Comparison of ENCODE assay signal across 10 cellular contexts in genomic region chr7:100613447-100614185, GRCh38. TPM values are rescaled to one million over a fixed set of nuclear protein-coding genes. Genes with fewer than 3 reads are reported as not detected.
DNase-seq lines count a peak whose midpoint lies in the region; ATAC-seq and TF ChIP-seq lines count a peak whose summit lies in the region.
"Had no signal": no experiment of that assay in that cellular context is flagged by ENCODE, and none has a peak within 500 bp of the region (broad histone marks: within the 10 kb centered on the region; RNA-seq: fewer than 3 reads in every experiment).

No MANE protein-coding gene starts in this region.

- DNase-seq in left ventricle myocardium inferior (no peak), right cardiac atrium (no peak), NCI-H446 (lab: John Stamatoyannopoulos, UW) (no peak), DMS153 treated with DMSO at 0.1 percent for 48 hours (lab: John Stamatoyannopoulos, UW; ENCODE audit: unreplicated experiment) (no peak), mesenteric fat pad (ENCODE audit: low spot score) (no peak), C1 segment of cervical spinal cord (lab: John Stamatoyannopoulos, UW) (no peak)
- DNase-seq in activated T-helper 2 cell treated with anti-CD3 and anti-CD28 coated beads, Interferon-gamma antibody, Interleukin-2, Interleukin-4, amounts not matched to agents 10 μg/mL and 5 μg/mL and 100 μg/mL, durations not matched to agents 14 hours and 24 hours and 36 hours (ENCODE audit: low spot score): no peak

- no peaks in the 10 kb centered on the region for H3K9me3 Mint-ChIP-seq in activated T-helper 2 cell treated with anti-CD3 and anti-CD28 coated beads, Interferon-gamma antibody, Interleukin-2, Interleukin-4, amounts not matched to agents 10 μg/mL and 5 μg/mL and 100 μg/mL, durations not matched to agents 14 hours and 24 hours and 36 hours

- no peaks in the 10 kb centered on the region for H3K27me3 Mint-ChIP-seq in activated T-helper 2 cell treated with anti-CD3 and anti-CD28 coated beads, Interferon-gamma antibody, Interleukin-2, Interleukin-4, amounts not matched to agents 10 μg/mL and 5 μg/mL and 100 μg/mL, durations not matched to agents 14 hours and 24 hours and 36 hours (ENCODE audit: low read depth)

- H3K4me1 Mint-ChIP-seq in activated T-helper 2 cell treated with anti-CD3 and anti-CD28 coated beads, Interferon-gamma antibody, Interleukin-2, Interleukin-4, amounts not matched to agents 10 μg/mL and 5 μg/mL and 100 μg/mL, durations not matched to agents 14 hours and 24 hours and 36 hours (ENCODE audit: low read depth): peaks cover 10% of the 10 kb centered on the region

- 85% methylated on average over 13 of the region's 13 CpGs for WGBS in right cardiac atrium
- WGBS in mesodermal cell (ENCODE audit: insufficient coverage in 2 of 2), 2 experiments: 88 to 98% methylated on average over 12 of the region's 13 CpGs

- intact Hi-C loops in left ventricle myocardium inferior (cut with micrococcal nuclease) (no loop called here), right cardiac atrium (cut with DNase I) (loop anchor here in 2 of 4 donors (5.0 to 10.0 kb wide), 2 partner anchors 59 to 61 kb away; partner anchors contain the start of gene GNB2 (in 2 of the 2))
- intact Hi-C loops in activated T-helper 2 cell treated with anti-CD3 and anti-CD28 coated beads, Interferon-gamma antibody, Interleukin-2, Interleukin-4, amounts not matched to agents 10 μg/mL and 5 μg/mL and 100 μg/mL, durations not matched to agents 14 hours and 24 hours and 36 hours (cut with micrococcal nuclease): loop anchor here (2.0 to 5.0 kb wide), 3 partner anchors 13 to 94 kb away; partner anchors contain the start of gene POP7

- H3K9me3 ChIP-seq in left ventricle myocardium inferior (replicated peaks) (no peaks in the 10 kb centered on the region), right cardiac atrium (ENCODE audit: control insufficient read depth, low read length) (no peaks in the 10 kb centered on the region), mesodermal cell (ENCODE audit: control insufficient read depth, low read length) (no peaks in the 10 kb centered on the region)
- H3K9me3 ChIP-seq: pancreas had no signal

- peaks cover 17% of the 10 kb centered on the region for H3K4me1 ChIP-seq in left ventricle myocardium inferior
- peaks cover 3% of the 10 kb centered on the region for H3K4me1 ChIP-seq in right cardiac atrium (ENCODE audit: control insufficient read depth, insufficient read depth, low read length)
- H3K4me1 ChIP-seq in mesodermal cell (ENCODE audit: control insufficient read depth, insufficient read depth, low read length, poor library complexity, severe bottlenecking): no peaks in the 10 kb centered on the region

- H3K4me3 Mint-ChIP-seq in activated T-helper 2 cell treated with anti-CD3 and anti-CD28 coated beads, Interferon-gamma antibody, Interleukin-2, Interleukin-4, amounts not matched to agents 10 μg/mL and 5 μg/mL and 100 μg/mL, durations not matched to agents 14 hours and 24 hours and 36 hours (ENCODE audit: low read depth): peak overlapping the region; percentile 75

- H3K4me3 ChIP-seq in left ventricle myocardium inferior: peak overlapping the region; percentile 89
- H3K4me3 ChIP-seq in right cardiac atrium (ENCODE audit: low read length): no peak overlapping the region
- H3K4me3 ChIP-seq in mesodermal cell (ENCODE audit: extremely low read depth, insufficient read depth, low read length, poor library complexity, severe bottlenecking): peak overlapping the region; percentile 54

- no peak for TF ChIP-seq CTCF in left ventricle myocardium inferior (IDR thresholded peaks at IDR 0.05; ENCODE audit: borderline replicate concordance)

- H3K27ac ChIP-seq in left ventricle myocardium inferior (replicated peaks) (no peak overlapping the region), right cardiac atrium (ENCODE audit: low read length) (no peak overlapping the region), mesodermal cell (ENCODE audit: low read depth, low read length, severe bottlenecking) (no peak overlapping the region)
- H3K27ac ChIP-seq: KMS-11, pancreas had no signal

- peaks cover 12% of the 10 kb centered on the region for H3K36me3 Mint-ChIP-seq in activated T-helper 2 cell treated with anti-CD3 and anti-CD28 coated beads, Interferon-gamma antibody, Interleukin-2, Interleukin-4, amounts not matched to agents 10 μg/mL and 5 μg/mL and 100 μg/mL, durations not matched to agents 14 hours and 24 hours and 36 hours (ENCODE audit: low read depth)

- H3K36me3 ChIP-seq in left ventricle myocardium inferior (peaks cover 6% of the 10 kb centered on the region), mesodermal cell (ENCODE audit: control insufficient read depth, insufficient read depth, low read length) (peaks cover 16% of the 10 kb centered on the region)
- H3K36me3 ChIP-seq: pancreas had no signal

- ATAC-seq in right cardiac atrium: no peak

- no peak overlapping the region for H3K27ac Mint-ChIP-seq in activated T-helper 2 cell treated with anti-CD3 and anti-CD28 coated beads, Interferon-gamma antibody, Interleukin-2, Interleukin-4, amounts not matched to agents 10 μg/mL and 5 μg/mL and 100 μg/mL, durations not matched to agents 14 hours and 24 hours and 36 hours

- no peaks in the 10 kb centered on the region for H3K27me3 ChIP-seq in left ventricle myocardium inferior (ENCODE audit: low read depth)
- H3K27me3 ChIP-seq in right cardiac atrium (ENCODE audit: control insufficient read depth, insufficient read depth): no peaks in the 10 kb centered on the region
- H3K27me3 ChIP-seq: pancreas had no signal

RNA-seq across cellular contexts. Expression of gene MOSPD3, which starts 1.3 kb away (rescaled TPM):
- total RNA-seq in left ventricle myocardium inferior (10.2 TPM), right cardiac atrium (10 to 100 TPM; 11.1 to 13.7 (median 11.9) TPM), mesenteric fat pad (12.9 TPM)
- 13.8 TPM for polyA plus RNA-seq in right cardiac atrium
- 14.1 TPM in 2 replicates for total RNA-seq in activated T-helper 2 cell treated with anti-CD3 and anti-CD28 coated beads, Interferon-gamma antibody, Interleukin-2, Interleukin-4, amounts not matched to agents 10 μg/mL and 5 μg/mL and 100 μg/mL, durations not matched to agents 14 hours and 24 hours and 36 hours
- 30.8 TPM for polyA plus RNA-seq in mesodermal cell (2013, experiment 1 of 2)
- 23.6 TPM for polyA plus RNA-seq in mesodermal cell (2013, experiment 2 of 2)

RNA-seq across cellular contexts. Expression of gene PCOLCE, which starts 11.5 kb away (rescaled TPM):
- total RNA-seq in left ventricle myocardium inferior: 40.8 TPM
- 10 to 100 TPM; 44.0 to 81.7 (median 57.4) TPM for total RNA-seq in right cardiac atrium
- polyA plus RNA-seq in right cardiac atrium: 41.2 TPM
- total RNA-seq in activated T-helper 2 cell treated with anti-CD3 and anti-CD28 coated beads, Interferon-gamma antibody, Interleukin-2, Interleukin-4, amounts not matched to agents 10 μg/mL and 5 μg/mL and 100 μg/mL, durations not matched to agents 14 hours and 24 hours and 36 hours: 8.6 and 10.3 TPM in 2 replicates
- 94.4 TPM for polyA plus RNA-seq in mesodermal cell (2013, experiment 1 of 2)
- 83.5 TPM for polyA plus RNA-seq in mesodermal cell (2013, experiment 2 of 2)
- 66.4 TPM for total RNA-seq in mesenteric fat pad

RNA-seq across cellular contexts. Expression of gene FBXO24, which starts 27.5 kb away (rescaled TPM):
- 0.25 TPM for total RNA-seq in left ventricle myocardium inferior
- 1 to 10 TPM in 1 of 4 donors, under 1 TPM in 2, not detected in 1; 0.74 to 1.0 (median 0.76) TPM for total RNA-seq in right cardiac atrium
- polyA plus RNA-seq in right cardiac atrium: 0.27 TPM
- 0.37 and 0.91 TPM in 2 replicates for total RNA-seq in activated T-helper 2 cell treated with anti-CD3 and anti-CD28 coated beads, Interferon-gamma antibody, Interleukin-2, Interleukin-4, amounts not matched to agents 10 μg/mL and 5 μg/mL and 100 μg/mL, durations not matched to agents 14 hours and 24 hours and 36 hours
- 1.5 TPM for polyA plus RNA-seq in mesodermal cell (2013, experiment 1 of 2)
- 0.86 TPM for polyA plus RNA-seq in mesodermal cell (2013, experiment 2 of 2)
- total RNA-seq in mesenteric fat pad: not detected

RNA-seq across cellular contexts. Expression of gene LRCH4, which starts 27.7 kb away (rescaled TPM):
- 26.6 TPM for total RNA-seq in left ventricle myocardium inferior
- total RNA-seq in right cardiac atrium: 10 to 100 TPM; 29.0 to 36.0 (median 32.4) TPM
- polyA plus RNA-seq in right cardiac atrium: 33.4 TPM
- total RNA-seq in activated T-helper 2 cell treated with anti-CD3 and anti-CD28 coated beads, Interferon-gamma antibody, Interleukin-2, Interleukin-4, amounts not matched to agents 10 μg/mL and 5 μg/mL and 100 μg/mL, durations not matched to agents 14 hours and 24 hours and 36 hours: 105 and 106 TPM in 2 replicates
- polyA plus RNA-seq in mesodermal cell (2013, experiment 1 of 2): 53.1 TPM
- 44.1 TPM for polyA plus RNA-seq in mesodermal cell (2013, experiment 2 of 2)
- 41.8 TPM for total RNA-seq in mesenteric fat pad

RNA-seq across cellular contexts. Expression of gene TFR2, which starts 27.7 kb away (rescaled TPM):
- 0.25 TPM for total RNA-seq in left ventricle myocardium inferior
- under 1 TPM in 3 of 4 donors, not detected in 1; 0.25 to 0.41 (median 0.26) TPM for total RNA-seq in right cardiac atrium
- 0.14 TPM for polyA plus RNA-seq in right cardiac atrium
- 16.7 and 19.7 TPM in 2 replicates for total RNA-seq in activated T-helper 2 cell treated with anti-CD3 and anti-CD28 coated beads, Interferon-gamma antibody, Interleukin-2, Interleukin-4, amounts not matched to agents 10 μg/mL and 5 μg/mL and 100 μg/mL, durations not matched to agents 14 hours and 24 hours and 36 hours
- 1.1 TPM for polyA plus RNA-seq in mesodermal cell (2013, experiment 1 of 2)
- polyA plus RNA-seq in mesodermal cell (2013, experiment 2 of 2): 0.25 TPM
- 0.29 TPM for total RNA-seq in mesenteric fat pad
